14 cellular contexts compared by ENCODE assay signal in the genomic region with DNA sequence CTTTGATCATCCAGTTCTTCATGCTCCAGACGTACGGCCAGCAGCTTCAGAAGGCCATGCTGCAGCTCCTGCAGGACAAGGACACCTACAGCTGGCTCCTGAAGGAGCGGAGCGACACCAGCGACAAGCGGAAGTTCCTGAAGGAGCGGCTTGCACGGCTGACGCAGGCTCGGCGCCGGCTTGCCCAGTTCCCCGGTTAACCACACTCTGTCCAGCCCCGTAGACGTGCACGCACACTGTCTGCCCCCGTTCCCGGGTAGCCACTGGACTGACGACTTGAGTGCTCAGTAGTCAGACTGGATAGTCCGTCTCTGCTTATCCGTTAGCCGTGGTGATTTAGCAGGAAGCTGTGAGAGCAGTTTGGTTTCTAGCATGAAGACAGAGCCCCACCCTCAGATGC. TPM values are rescaled to one million over a fixed set of nuclear protein-coding genes. Genes with fewer than 3 reads are reported as not detected.
DNase-seq lines count a peak whose midpoint lies in the region; ATAC-seq and TF ChIP-seq lines count a peak whose summit lies in the region.
"Had no signal": no experiment of that assay in that cellular context is flagged by ENCODE, and none has a peak within 500 bp of the region (broad histone marks: within the 10 kb centered on the region; RNA-seq: fewer than 3 reads in every experiment).

No MANE protein-coding gene starts in this region.

- H3K27me3 Mint-ChIP-seq in Caco-2 (ENCODE audit: insufficient read depth, unreplicated experiment) (no peaks in the 10 kb centered on the region), Calu3 (ENCODE audit: unreplicated experiment) (no peaks in the 10 kb centered on the region), T-helper 17 cell (no peaks in the 10 kb centered on the region)
- H3K27me3 Mint-ChIP-seq: IgD-negative memory B cell had no signal

- H3K9me3 ChIP-seq in Caco-2 (peaks cover 8% of the 10 kb centered on the region), T-helper 17 cell (ENCODE audit: control insufficient read depth, low read length, poor library complexity, severe bottlenecking) (no peaks in the 10 kb centered on the region)

- intact Hi-C loops in Caco-2 (cut with micrococcal nuclease; ENCODE audit: unreplicated experiment): no loop called here
- intact Hi-C loops in Calu3 (cut with micrococcal nuclease; ENCODE audit: unreplicated experiment): no loop called here
- intact Hi-C loops in posterior vena cava (cut with DNase I): loop anchor here in 1 of 2 donors (10.0 kb wide), 1 partner anchor 334 kb away; no protein-coding TSS in a partner anchor

- H3K27ac Mint-ChIP-seq in Caco-2 (ENCODE audit: unreplicated experiment) (peak overlapping the region; percentile 26), Calu3 (ENCODE audit: unreplicated experiment) (no peak overlapping the region), T-helper 17 cell (peak overlapping the region; percentile 79)
- H3K27ac Mint-ChIP-seq: CD8-positive, alpha-beta T cell had no signal

- H3K9me3 Mint-ChIP-seq in Caco-2 (ENCODE audit: unreplicated experiment) (peaks cover 4% of the 10 kb centered on the region), Calu3 (ENCODE audit: low read depth, unreplicated experiment) (no peaks in the 10 kb centered on the region)
- H3K9me3 Mint-ChIP-seq: CD8-positive, alpha-beta T cell had no signal

- ATAC-seq in T-helper 17 cell: no peak
- ATAC-seq in HG03025 (IDR thresholded peaks at IDR 0.05; ENCODE audit: low FRiP score, unreplicated experiment): no peak
- ATAC-seq: CD8-positive, alpha-beta T cell had no signal

- DNase-seq in Caco-2: peak in 1 of 2 experiments; percentile 24
- no peak for DNase-seq in Calu3
- no peak for DNase-seq in T-helper 17 cell
- peak; percentile 41 for DNase-seq in posterior vena cava (ENCODE audit: low spot score)
- no peak for DNase-seq in SKM-1 treated with dmso at 0.1 percent for 144 hours (lab: John Stamatoyannopoulos, UW; ENCODE audit: unreplicated experiment)
- DNase-seq in HEK293T (ENCODE audit: extremely low spot score): no peak
- DNase-seq: CD8-positive, alpha-beta T cell; COR-L47 had no signal

- H3K4me3 Mint-ChIP-seq in Caco-2 (ENCODE audit: unreplicated experiment) (no peak overlapping the region), Calu3 (ENCODE audit: low read depth, unreplicated experiment) (no peak overlapping the region), T-helper 17 cell (no peak overlapping the region)
- H3K4me3 Mint-ChIP-seq: CD14-positive monocyte; CD8-positive, alpha-beta T cell; GM23338; IgD-negative memory B cell had no signal

- BruUV-seq in Caco-2 (replicated peaks; lab: Mats Ljungman, UMichigan): no TSS peak
- BruUV-seq in Calu3 (replicated peaks; lab: Mats Ljungman, UMichigan): TSS peak; percentile 66

- TF ChIP-seq CTCF in Caco-2 (IDR thresholded peaks at IDR 0.05; ENCODE audit: insufficient read depth in 1 of 2, low read depth in 1 of 2, low read length in 1 of 2, severe bottlenecking in 1 of 2, unreplicated experiment in 1 of 2): no peak
- TF ChIP-seq CTCF in Calu3 (IDR thresholded peaks at IDR 0.05; ENCODE audit: unreplicated experiment): no peak

- no peaks in the 10 kb centered on the region for H3K36me3 ChIP-seq in Caco-2 (ENCODE audit: control insufficient read depth, insufficient read depth, low read length)

- H3K27me3 ChIP-seq in Caco-2 (replicated peaks; ENCODE audit: control insufficient read depth, insufficient read depth, low read length): no peaks in the 10 kb centered on the region

- CTCF ChIA-PET in Caco-2 (lab: Charles Lee) (interaction anchor here (3.9 kb wide), 1 partner anchor 175 kb away, joined by 37 read pairs; no protein-coding TSS in a partner anchor), Calu3 (lab: Charles Lee) (interaction anchor here (2.4 kb wide), 1 partner anchor 176 kb away, joined by 17 read pairs; no protein-coding TSS in a partner anchor), HEK293T (lab: Yijun Ruan, JAX) (no interaction called here)

- POLR2A ChIA-PET in Caco-2 (lab: Charles Lee): no interaction called here
- POLR2A ChIA-PET in HEK293T (lab: Yijun Ruan, JAX): no interaction called here

- peaks cover 23% of the 10 kb centered on the region for H3K36me3 Mint-ChIP-seq in Caco-2 (ENCODE audit: insufficient read depth, unreplicated experiment)
- H3K36me3 Mint-ChIP-seq in Calu3 (ENCODE audit: insufficient read depth, unreplicated experiment): peaks cover 8% of the 10 kb centered on the region
- peaks cover 6% of the 10 kb centered on the region for H3K36me3 Mint-ChIP-seq in T-helper 17 cell (ENCODE audit: low read depth)

- no peaks in the 10 kb centered on the region for H3K4me1 ChIP-seq in Caco-2

- no peak overlapping the region for H3K4me3 ChIP-seq in Caco-2 (ENCODE audit: low read depth, low read length)
- H3K4me3 ChIP-seq: GM23338 had no signal

- H3K4me1 Mint-ChIP-seq in Caco-2 (ENCODE audit: low read depth, unreplicated experiment) (peaks cover 13% of the 10 kb centered on the region), Calu3 (ENCODE audit: low read depth, unreplicated experiment) (peaks cover 13% of the 10 kb centered on the region), T-helper 17 cell (peaks cover 17% of the 10 kb centered on the region)

TF ChIP-seq in HEK293T, 16 proteins besides CTCF, POLR2A, EP300 and RAD21:
- TF ChIP-seq FOXA1 (IDR thresholded peaks at IDR 0.05) (no peak), ZNF384 (IDR thresholded peaks at IDR 0.05) (no peak), LEF1 (IDR thresholded peaks at IDR 0.05; ENCODE audit: borderline replicate concordance) (no peak), HDGF (IDR thresholded peaks at IDR 0.05; ENCODE audit: borderline replicate concordance) (no peak), L3MBTL2 (conservative IDR thresholded peaks at IDR 0.05) (no peak), BHLHE40 (IDR thresholded peaks at IDR 0.05; ENCODE audit: borderline replicate concordance) (no peak), CTBP1 (IDR thresholded peaks at IDR 0.05; ENCODE audit: borderline replicate concordance) (no peak), FOXM1 (IDR thresholded peaks at IDR 0.05; ENCODE audit: borderline replicate concordance) (no peak), ARNT (IDR thresholded peaks at IDR 0.05) (no peak), SP1 (IDR thresholded peaks at IDR 0.05) (no peak)

RNA-seq across cellular contexts. Expression of a gene that starts 32.5 kb away (rescaled TPM):
- total RNA-seq in Caco-2 (2022): 16.3 and 18.9 TPM in 2 replicates
- total RNA-seq in Calu3 (2022): 175 and 504 TPM in 2 replicates
- 10 to 100 TPM; 58.6 to 75.9 TPM for total RNA-seq in T-helper 17 cell
- total RNA-seq in posterior vena cava: 10 to 100 TPM; 14.0 to 52.2 TPM

RNA-seq across cellular contexts. Expression of a gene that starts 49.4 kb away (rescaled TPM):
- 71.0 and 74.9 TPM in 2 replicates for total RNA-seq in Caco-2 (2022)
- 13.1 and 15.6 TPM in 2 replicates for total RNA-seq in Calu3 (2022)
- total RNA-seq in T-helper 17 cell: not detected
- under 1 TPM in 1 of 2 donors, not detected in 1; 0.14 TPM for total RNA-seq in posterior vena cava
- total RNA-seq: A673; CD8-positive, alpha-beta T cell; HT1080 had no signal

Comparison
In these comparisons a context has a peak if more than half of its experiments do, and no peak if none do; other contexts are left out.
1. RNA of a gene that starts 49.4 kb away (total RNA-seq): 71.0 to 74.9 TPM in Caco-2 and 13.1 to 15.6 TPM in Calu3; 0.14 TPM in posterior vena cava and not detected in T-helper 17 cell; every median in the first group is over 10 times any median in the second.